ENCODE assay signal across 8 cellular contexts in the genomic region with DNA sequence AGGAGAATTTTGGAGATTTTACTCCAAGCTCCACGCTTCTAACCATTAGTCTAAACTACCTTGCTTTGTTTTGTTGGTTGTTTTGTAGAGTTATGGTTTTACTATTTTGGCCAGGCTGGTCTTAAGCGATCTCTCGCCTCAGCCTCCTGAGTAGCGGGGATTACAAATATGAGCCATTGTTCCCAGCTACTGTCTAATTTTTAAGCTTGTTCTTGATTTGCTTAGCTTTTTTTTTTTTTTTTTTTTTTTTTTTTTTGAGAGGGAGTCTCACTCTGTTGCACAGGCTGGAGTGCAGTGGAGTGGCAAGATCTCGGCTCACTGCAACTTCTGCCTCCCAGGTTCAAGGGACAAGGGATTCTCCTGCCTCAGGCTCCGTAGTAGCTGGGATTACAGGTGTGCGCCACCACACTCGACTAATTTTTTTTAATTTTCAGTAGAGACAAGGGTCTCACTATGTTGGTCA. TPM values are rescaled to one million over a fixed set of nuclear protein-coding genes. Genes with fewer than 3 reads are reported as not detected.
A peak's percentile ranks its signal among the peaks of the same experiment; 100 is the strongest.
DNase-seq lines count a peak whose midpoint lies in the region; ATAC-seq, FAIRE-seq and TF ChIP-seq lines count a peak whose summit lies in the region.

No MANE protein-coding gene starts in this region.

- peaks cover 4% of the 10 kb centered on the region for H3K36me3 Mint-ChIP-seq in activated T-helper 1 cell treated with anti-CD3 and anti-CD28 coated beads, Interleukin-12 subunit alpha, Interleukin-12 subunit beta, Interleukin-2, Interleukin-4 antibody, amounts not matched to agents 30 ng/mL and 10 ng/mL and 1 ng/mL, durations not matched to agents 14 hours and 24 hours and 36 hours (ENCODE audit: low read depth)

- H3K9me3 ChIP-seq in keratinocyte (ENCODE audit: control insufficient read depth, low read depth, low read length) = no peaks in the 10 kb centered on the region
- H3K9me3 ChIP-seq in thyroid gland = no peaks in the 10 kb centered on the region

- DNase-seq in activated T-helper 1 cell treated with anti-CD3 and anti-CD28 coated beads, Interleukin-12 subunit alpha, Interleukin-12 subunit beta, Interleukin-2, Interleukin-4 antibody, amounts not matched to agents 30 ng/mL and 10 ng/mL and 1 ng/mL, durations not matched to agents 14 hours and 24 hours and 36 hours (ENCODE audit: low spot score) = no peak
- DNase-seq in keratinocyte (ENCODE audit: low read depth, low spot score) = no peak
- peak; percentile 18 to 27 for DNase-seq in thyroid gland
- no peak for DNase-seq in KBM-7
- DNase-seq in activated CD8-positive, alpha-beta memory T cell treated with anti-CD3 and anti-CD28 coated beads, Interleukin-2, amount 50 U/mL, for 48 hours = no peak
- DNase-seq in UCSD-AML1 (lab: John Stamatoyannopoulos, UW; ENCODE audit: unreplicated experiment) = no peak

- H3K4me1 Mint-ChIP-seq in activated T-helper 1 cell treated with anti-CD3 and anti-CD28 coated beads, Interleukin-12 subunit alpha, Interleukin-12 subunit beta, Interleukin-2, Interleukin-4 antibody, amounts not matched to agents 30 ng/mL and 10 ng/mL and 1 ng/mL, durations not matched to agents 14 hours and 24 hours and 36 hours (ENCODE audit: low read depth) = peaks cover 23% of the 10 kb centered on the region

- FAIRE-seq in keratinocyte (lab: Jason Lieb, UNC) = no peak

- H3K27me3 ChIP-seq in keratinocyte (ENCODE audit: control insufficient read depth, extremely low read depth, insufficient read depth, low read length) (no peaks in the 10 kb centered on the region), thyroid gland (no peaks in the 10 kb centered on the region)

- H3K27ac Mint-ChIP-seq in activated T-helper 1 cell treated with anti-CD3 and anti-CD28 coated beads, Interleukin-12 subunit alpha, Interleukin-12 subunit beta, Interleukin-2, Interleukin-4 antibody, amounts not matched to agents 30 ng/mL and 10 ng/mL and 1 ng/mL, durations not matched to agents 14 hours and 24 hours and 36 hours = peak overlapping the region; percentile 94

- H3K9me3 Mint-ChIP-seq in activated T-helper 1 cell treated with anti-CD3 and anti-CD28 coated beads, Interleukin-12 subunit alpha, Interleukin-12 subunit beta, Interleukin-2, Interleukin-4 antibody, amounts not matched to agents 30 ng/mL and 10 ng/mL and 1 ng/mL, durations not matched to agents 14 hours and 24 hours and 36 hours = no peaks in the 10 kb centered on the region

- H2AFZ ChIP-seq in keratinocyte (ENCODE audit: control insufficient read depth, low read length) = peak overlapping the region; percentile 90

- H3K4me2 ChIP-seq in keratinocyte (ENCODE audit: control insufficient read depth, extremely low read depth, insufficient read depth, low read depth, low read length) = peak overlapping the region; percentile 85

- dilution Hi-C loops in keratinocyte (cut with MboI; ENCODE audit: extremely low pct_ligation_motif_present, low sequenced_read_pairs) = no loop called here

- H3K36me3 ChIP-seq in keratinocyte (ENCODE audit: control insufficient read depth in 2 of 2, extremely low read depth in 1 of 2, insufficient read depth in 2 of 2, low read length in 2 of 2) (peaks cover 8 to 19% of the 10 kb centered on the region in 2 experiments), thyroid gland (no peaks in the 10 kb centered on the region)

- in situ Hi-C loops in KBM-7 (cut with MboI; ENCODE audit: low pct_unique_long_range_greater_than_20kb, low sequenced_read_pairs) = no loop called here

- peaks cover under 1% of the 10 kb centered on the region for H4K20me1 ChIP-seq in keratinocyte (ENCODE audit: control insufficient read depth, extremely low read depth, insufficient read depth, low read length)

- 52 to 54% methylated on average over 8 of the region's 8 CpGs for WGBS in thyroid gland, 2 donors

- peak overlapping the region; percentile 86 for H3K27ac ChIP-seq in keratinocyte (ENCODE audit: control insufficient read depth, insufficient read depth, low read length)
- peak overlapping the region; percentile 93 to 97 (median 95) for H3K27ac ChIP-seq in thyroid gland

- H3K4me3 ChIP-seq in keratinocyte (ENCODE audit: control insufficient read depth in 2 of 3, extremely low read depth in 1 of 3, insufficient read depth in 2 of 3, low read depth in 1 of 3, low read length in 3 of 3) (peak overlapping the region in 2 of 3 experiments; percentile 13 to 91), thyroid gland (replicated peaks in 1 of 3) (peak overlapping the region in 1 of 3 donors; percentile 73)

- TF ChIP-seq CTCF in keratinocyte (optimal IDR thresholded peaks at IDR 0.05 in 1 of 3, IDR thresholded peaks at IDR 0.05 in 1 of 3, conservative IDR thresholded peaks at IDR 0.05 in 1 of 3; ENCODE audit: extremely low read depth in 1 of 3, insufficient read depth in 2 of 3, low read length in 3 of 3) = no peak
- TF ChIP-seq CTCF in thyroid gland (IDR thresholded peaks at IDR 0.05) = peak in 1 of 6 experiments; percentile 23

- ATAC-seq in GM18498 (IDR thresholded peaks at IDR 0.05; ENCODE audit: unreplicated experiment) (peak; percentile 3), HG03159 (IDR thresholded peaks at IDR 0.05; ENCODE audit: unreplicated experiment) (peak; percentile 6)

- peaks cover 8% of the 10 kb centered on the region for H3K4me1 ChIP-seq in keratinocyte (ENCODE audit: control insufficient read depth, extremely low read depth, insufficient read depth, low read length)
- H3K4me1 ChIP-seq in thyroid gland = peaks cover 7 to 13% of the 10 kb centered on the region in 2 donors

- peak overlapping the region; percentile 96 for H3K4me3 Mint-ChIP-seq in activated T-helper 1 cell treated with anti-CD3 and anti-CD28 coated beads, Interleukin-12 subunit alpha, Interleukin-12 subunit beta, Interleukin-2, Interleukin-4 antibody, amounts not matched to agents 30 ng/mL and 10 ng/mL and 1 ng/mL, durations not matched to agents 14 hours and 24 hours and 36 hours

- no peaks in the 10 kb centered on the region for H3K27me3 Mint-ChIP-seq in activated T-helper 1 cell treated with anti-CD3 and anti-CD28 coated beads, Interleukin-12 subunit alpha, Interleukin-12 subunit beta, Interleukin-2, Interleukin-4 antibody, amounts not matched to agents 30 ng/mL and 10 ng/mL and 1 ng/mL, durations not matched to agents 14 hours and 24 hours and 36 hours (ENCODE audit: insufficient read depth)

- intact Hi-C loops in activated T-helper 1 cell treated with anti-CD3 and anti-CD28 coated beads, Interleukin-12 subunit alpha, Interleukin-12 subunit beta, Interleukin-2, Interleukin-4 antibody, amounts not matched to agents 30 ng/mL and 10 ng/mL and 1 ng/mL, durations not matched to agents 14 hours and 24 hours and 36 hours (cut with micrococcal nuclease) = loop anchor here (1.0 to 5.0 kb wide), 11 partner anchors 28 to 1277 kb away; a partner anchor contains a TSS
- intact Hi-C loops in thyroid gland (cut with DNase I) = no loop called here

- peaks cover 43% of the 10 kb centered on the region for H3K79me2 ChIP-seq in keratinocyte (ENCODE audit: control insufficient read depth, insufficient read depth, low read length)

- H3K9ac ChIP-seq in keratinocyte (ENCODE audit: control insufficient read depth, extremely low read depth, insufficient read depth, low read length) = peak overlapping the region; percentile 92

- no peak for TF ChIP-seq POLR2A in thyroid gland (IDR thresholded peaks at IDR 0.05)

- H3K9me1 ChIP-seq in keratinocyte (ENCODE audit: control insufficient read depth, extremely low read depth, insufficient read depth, low read length) = no peaks in the 10 kb centered on the region

RNA-seq across cellular contexts. Expression of a gene that starts 28.5 kb away (rescaled TPM):
- 0.32 and 0.34 TPM in 2 replicates for total RNA-seq in activated T-helper 1 cell treated with anti-CD3 and anti-CD28 coated beads, Interleukin-12 subunit alpha, Interleukin-12 subunit beta, Interleukin-2, Interleukin-4 antibody, amounts not matched to agents 30 ng/mL and 10 ng/mL and 1 ng/mL, durations not matched to agents 14 hours and 24 hours and 36 hours
- 0.17 to 0.42 TPM (median 0.34 TPM) in 3 replicates for polyA plus RNA-seq in keratinocyte
- polyA plus RNA-seq in keratinocyte (2011; ENCODE audit: low read depth) = not detected
- polyA plus RNA-seq in keratinocyte (2011; cell fraction: cytosol; rRNA removed) = 0.07 and 0.08 TPM in 2 replicates
- 1.2 and 1.8 TPM in 2 replicates for polyA plus RNA-seq in keratinocyte (2011; cell fraction: nucleus; rRNA removed)
- polyA plus RNA-seq in keratinocyte (2012; ENCODE audit: low replicate concordance) = 0.06 and 0.24 TPM in 2 replicates
- 0.40 to 0.86 TPM (median 0.59 TPM) in 3 replicates for polyA minus RNA-seq in keratinocyte
- not detected for polyA minus RNA-seq in keratinocyte (2011; cell fraction: cytosol; rRNA and poly(A)+ RNA removed)
- 0.31 and 0.53 TPM in 2 replicates for polyA minus RNA-seq in keratinocyte (2011; cell fraction: nucleus; rRNA and poly(A)+ RNA removed)
- total RNA-seq in thyroid gland = 1 to 10 TPM in 1 of 4 donors, under 1 TPM in 3; 0.67 to 1.2 (median 0.74) TPM

RNA-seq across cellular contexts. Expression of a gene that starts 39.8 kb away (rescaled TPM):
- total RNA-seq in activated T-helper 1 cell treated with anti-CD3 and anti-CD28 coated beads, Interleukin-12 subunit alpha, Interleukin-12 subunit beta, Interleukin-2, Interleukin-4 antibody, amounts not matched to agents 30 ng/mL and 10 ng/mL and 1 ng/mL, durations not matched to agents 14 hours and 24 hours and 36 hours = 44.1 and 53.3 TPM in 2 replicates
- polyA plus RNA-seq in keratinocyte = 20.3 to 35.0 TPM (median 24.3 TPM) in 3 replicates
- polyA plus RNA-seq in keratinocyte (2011; ENCODE audit: low read depth) = 43.0 TPM
- 14.3 and 23.8 TPM in 2 replicates for polyA plus RNA-seq in keratinocyte (2011; cell fraction: cytosol; rRNA removed)
- 42.8 and 55.4 TPM in 2 replicates for polyA plus RNA-seq in keratinocyte (2011; cell fraction: nucleus; rRNA removed)
- polyA plus RNA-seq in keratinocyte (2012; ENCODE audit: low replicate concordance) = 17.1 and 17.4 TPM in 2 replicates
- 6.1 to 16.9 TPM (median 12.7 TPM) in 3 replicates for polyA minus RNA-seq in keratinocyte
- polyA minus RNA-seq in keratinocyte (2011; cell fraction: cytosol; rRNA and poly(A)+ RNA removed) = 17.5 TPM
- polyA minus RNA-seq in keratinocyte (2011; cell fraction: nucleus; rRNA and poly(A)+ RNA removed) = 15.0 and 19.2 TPM in 2 replicates
- 10 to 100 TPM; 22.9 to 35.2 (median 28.6) TPM for total RNA-seq in thyroid gland

RNA-seq across cellular contexts. Expression of a gene that starts 40.1 kb away (rescaled TPM):
- total RNA-seq in activated T-helper 1 cell treated with anti-CD3 and anti-CD28 coated beads, Interleukin-12 subunit alpha, Interleukin-12 subunit beta, Interleukin-2, Interleukin-4 antibody, amounts not matched to agents 30 ng/mL and 10 ng/mL and 1 ng/mL, durations not matched to agents 14 hours and 24 hours and 36 hours = 10.0 and 14.7 TPM in 2 replicates
- 6.2 to 7.1 TPM (median 6.5 TPM) in 3 replicates for polyA plus RNA-seq in keratinocyte
- 5.6 TPM for polyA plus RNA-seq in keratinocyte (2011; ENCODE audit: low read depth)
- polyA plus RNA-seq in keratinocyte (2011; cell fraction: cytosol; rRNA removed) = 4.6 and 5.2 TPM in 2 replicates
- 12.1 and 18.1 TPM in 2 replicates for polyA plus RNA-seq in keratinocyte (2011; cell fraction: nucleus; rRNA removed)
- polyA plus RNA-seq in keratinocyte (2012; ENCODE audit: low replicate concordance) = 2.6 and 5.0 TPM in 2 replicates
- 10.8 to 23.1 TPM (median 22.9 TPM) in 3 replicates for polyA minus RNA-seq in keratinocyte
- polyA minus RNA-seq in keratinocyte (2011; cell fraction: cytosol; rRNA and poly(A)+ RNA removed) = 8.2 TPM
- 8.4 and 13.3 TPM in 2 replicates for polyA minus RNA-seq in keratinocyte (2011; cell fraction: nucleus; rRNA and poly(A)+ RNA removed)
- total RNA-seq in thyroid gland = 10 to 100 TPM; 40.7 to 67.9 (median 46.7) TPM

Comparison
In these comparisons a context has a peak if more than half of its experiments do, and no peak if none do; other contexts are left out.
1. DNase-seq: peak in thyroid gland (2 of 2); none in activated T-helper 1 cell treated with anti-CD3 and anti-CD28 coated beads, Interleukin-12 subunit alpha, Interleukin-12 subunit beta, Interleukin-2, Interleukin-4 antibody, amounts not matched to agents 30 ng/mL and 10 ng/mL and 1 ng/mL, durations not matched to agents 14 hours and 24 hours and 36 hours (single experiment), keratinocyte (single experiment), KBM-7 (single experiment), activated CD8-positive, alpha-beta memory T cell treated with anti-CD3 and anti-CD28 coated beads, Interleukin-2, amount 50 U/mL, for 48 hours (single experiment) and UCSD-AML1 (single experiment).